ENCODE assay signal across 8 cellular contexts in genomic region chr14:80055912-80056801, GRCh38.
DNase-seq lines count a peak whose midpoint lies in the region; ATAC-seq and TF ChIP-seq lines count a peak whose summit lies in the region.

No MANE protein-coding gene starts in this region.

- H3K27me3 ChIP-seq in WERI-Rb-1 (ENCODE audit: insufficient read depth, low read depth, severe bottlenecking) (no peaks in the 10 kb centered on the region), heart right ventricle (no peaks in the 10 kb centered on the region), sigmoid colon (no peaks in the 10 kb centered on the region)

- DNase-seq in activated CD4-positive, alpha-beta memory T cell treated with anti-CD3 and anti-CD28 coated beads for 36 hours, result peak; percentile 9
- no peak for DNase-seq in activated CD4-positive, alpha-beta memory T cell treated with anti-CD3 and anti-CD28 coated beads, Interleukin-2, amount 10 ng/mL, durations not matched to agents 7 days and 5 days
- peak; percentile 26 for DNase-seq in NCI-H1417 treated with DMSO at 0.1 percent for 48 hours (lab: John Stamatoyannopoulos, UW)
- DNase-seq in WERI-Rb-1, result peak; percentile 39
- DNase-seq in heart right ventricle, result peak in 1 of 2 donors; percentile 36
- DNase-seq in sigmoid colon, result no peak
- DNase-seq in naive thymus-derived CD8-positive, alpha-beta T cell, result no peak

- H3K27me3 Mint-ChIP-seq in activated CD4-positive, alpha-beta memory T cell treated with anti-CD3 and anti-CD28 coated beads for 36 hours, result no peaks in the 10 kb centered on the region
- H3K27me3 Mint-ChIP-seq in activated CD4-positive, alpha-beta memory T cell treated with anti-CD3 and anti-CD28 coated beads, Interleukin-2, amount 10 ng/mL, durations not matched to agents 7 days and 5 days, result no peaks in the 10 kb centered on the region
- peaks cover 0 to 4% (median 1%) of the 10 kb centered on the region in 5 donors for H3K27me3 Mint-ChIP-seq in naive thymus-derived CD8-positive, alpha-beta T cell

- TF ChIP-seq CTCF in WERI-Rb-1 (IDR thresholded peaks at IDR 0.05; ENCODE audit: low read depth, low read length) (peak; percentile 79), heart right ventricle (IDR thresholded peaks at IDR 0.05) (peak; percentile 18 to 67 (median 57)), sigmoid colon (IDR thresholded peaks at IDR 0.05) (peak; percentile 26 to 51 (median 34))

- no peaks in the 10 kb centered on the region for H3K36me3 Mint-ChIP-seq in activated CD4-positive, alpha-beta memory T cell treated with anti-CD3 and anti-CD28 coated beads for 36 hours
- H3K36me3 Mint-ChIP-seq in activated CD4-positive, alpha-beta memory T cell treated with anti-CD3 and anti-CD28 coated beads, Interleukin-2, amount 10 ng/mL, durations not matched to agents 7 days and 5 days (ENCODE audit: low read depth), result no peaks in the 10 kb centered on the region
- no peaks in the 10 kb centered on the region for H3K36me3 Mint-ChIP-seq in naive thymus-derived CD8-positive, alpha-beta T cell

- intact Hi-C loops in activated CD4-positive, alpha-beta memory T cell treated with anti-CD3 and anti-CD28 coated beads for 36 hours (cut with micrococcal nuclease), result loop anchor here (5.0 kb wide), 1 partner anchor 1106 kb away; no protein-coding TSS in a partner anchor
- intact Hi-C loops in heart right ventricle (cut with DNase I), result loop anchor here in 7 of 10 donors (5.0 to 10.0 kb wide), 8 partner anchors 299 to 929 kb away; no protein-coding TSS in a partner anchor
- intact Hi-C loops in sigmoid colon (cut with DNase I), result no loop called here

- no peaks in the 10 kb centered on the region for H3K4me1 Mint-ChIP-seq in activated CD4-positive, alpha-beta memory T cell treated with anti-CD3 and anti-CD28 coated beads for 36 hours (ENCODE audit: low read depth)
- H3K4me1 Mint-ChIP-seq in activated CD4-positive, alpha-beta memory T cell treated with anti-CD3 and anti-CD28 coated beads, Interleukin-2, amount 10 ng/mL, durations not matched to agents 7 days and 5 days, result no peaks in the 10 kb centered on the region
- no peaks in the 10 kb centered on the region for H3K4me1 Mint-ChIP-seq in naive thymus-derived CD8-positive, alpha-beta T cell

- no peak overlapping the region for H3K27ac Mint-ChIP-seq in activated CD4-positive, alpha-beta memory T cell treated with anti-CD3 and anti-CD28 coated beads for 36 hours
- no peak overlapping the region for H3K27ac Mint-ChIP-seq in activated CD4-positive, alpha-beta memory T cell treated with anti-CD3 and anti-CD28 coated beads, Interleukin-2, amount 10 ng/mL, durations not matched to agents 7 days and 5 days
- no peak overlapping the region for H3K27ac Mint-ChIP-seq in naive thymus-derived CD8-positive, alpha-beta T cell

- peak in 7 of 8 donors; percentile 33 to 80 (median 69) for ATAC-seq in heart right ventricle
- no peak for ATAC-seq in naive thymus-derived CD8-positive, alpha-beta T cell
- no peak for ATAC-seq in GM18858 (IDR thresholded peaks at IDR 0.05; ENCODE audit: unreplicated experiment)

- H3K27ac ChIP-seq in WERI-Rb-1 (no peak overlapping the region), heart right ventricle (no peak overlapping the region), sigmoid colon (no peak overlapping the region)

- WGBS in heart right ventricle, 2 donors, result 46 to 50% methylated on average over 8 of the region's 8 CpGs
- WGBS in sigmoid colon, 2 donors, result 47 to 50% methylated on average over 8 of the region's 8 CpGs

- H3K4me3 ChIP-seq in WERI-Rb-1 (ENCODE audit: low read depth, low read length), result no peak overlapping the region
- no peak overlapping the region for H3K4me3 ChIP-seq in heart right ventricle
- H3K4me3 ChIP-seq in sigmoid colon, result no peak overlapping the region

- no peaks in the 10 kb centered on the region for H3K9me3 Mint-ChIP-seq in activated CD4-positive, alpha-beta memory T cell treated with anti-CD3 and anti-CD28 coated beads for 36 hours
- no peaks in the 10 kb centered on the region for H3K9me3 Mint-ChIP-seq in activated CD4-positive, alpha-beta memory T cell treated with anti-CD3 and anti-CD28 coated beads, Interleukin-2, amount 10 ng/mL, durations not matched to agents 7 days and 5 days
- H3K9me3 Mint-ChIP-seq in naive thymus-derived CD8-positive, alpha-beta T cell, result peaks cover 0 to 8% (median 3%) of the 10 kb centered on the region in 9 donors

- no peak for TF ChIP-seq EP300 in sigmoid colon (IDR thresholded peaks at IDR 0.05)

- no peaks in the 10 kb centered on the region for H3K36me3 ChIP-seq in WERI-Rb-1
- no peaks in the 10 kb centered on the region for H3K36me3 ChIP-seq in heart right ventricle
- no peaks in the 10 kb centered on the region for H3K36me3 ChIP-seq in sigmoid colon

- no peak overlapping the region for H3K4me3 Mint-ChIP-seq in activated CD4-positive, alpha-beta memory T cell treated with anti-CD3 and anti-CD28 coated beads for 36 hours
- no peak overlapping the region for H3K4me3 Mint-ChIP-seq in activated CD4-positive, alpha-beta memory T cell treated with anti-CD3 and anti-CD28 coated beads, Interleukin-2, amount 10 ng/mL, durations not matched to agents 7 days and 5 days
- no peak overlapping the region for H3K4me3 Mint-ChIP-seq in naive thymus-derived CD8-positive, alpha-beta T cell

- H3K4me1 ChIP-seq in heart right ventricle (no peaks in the 10 kb centered on the region), sigmoid colon (peaks cover 0 to 5% (median 0%) of the 10 kb centered on the region in 4 donors)

- no peaks in the 10 kb centered on the region for H3K9me3 ChIP-seq in WERI-Rb-1 (ENCODE audit: severe bottlenecking)
- H3K9me3 ChIP-seq in heart right ventricle, result peaks cover 0 to 18% (median 0%) of the 10 kb centered on the region in 11 donors
- H3K9me3 ChIP-seq in sigmoid colon, result no peaks in the 10 kb centered on the region

- CTCF ChIA-PET in activated CD4-positive, alpha-beta memory T cell treated with anti-CD3 and anti-CD28 coated beads for 36 hours (lab: Charles Lee), result interaction anchor here (0.6 to 1.8 kb wide), 5 partner anchors 316 to 1006 kb away, joined by 3 to 6 read pairs (median 4); no protein-coding TSS in a partner anchor
- CTCF ChIA-PET in activated CD4-positive, alpha-beta memory T cell treated with anti-CD3 and anti-CD28 coated beads, Interleukin-2, amount 10 ng/mL, durations not matched to agents 7 days and 5 days (lab: Charles Lee), result no interaction called here

- no peak for TF ChIP-seq POLR2A in sigmoid colon (IDR thresholded peaks at IDR 0.05)

- POLR2A ChIA-PET in activated CD4-positive, alpha-beta memory T cell treated with anti-CD3 and anti-CD28 coated beads for 36 hours (lab: Charles Lee), result no interaction called here
- POLR2A ChIA-PET in activated CD4-positive, alpha-beta memory T cell treated with anti-CD3 and anti-CD28 coated beads, Interleukin-2, amount 10 ng/mL, durations not matched to agents 7 days and 5 days (lab: Charles Lee), result no interaction called here
- POLR2A ChIA-PET in naive thymus-derived CD8-positive, alpha-beta T cell (lab: Charles Lee), result no interaction called here

Comparison
In these comparisons a context has a peak if more than half of its experiments do, and no peak if none do; other contexts are left out.
1. DNase-seq: peak in activated CD4-positive, alpha-beta memory T cell treated with anti-CD3 and anti-CD28 coated beads for 36 hours (single experiment), NCI-H1417 treated with DMSO at 0.1 percent for 48 hours (single experiment) and WERI-Rb-1 (single experiment); none in activated CD4-positive, alpha-beta memory T cell treated with anti-CD3 and anti-CD28 coated beads, Interleukin-2, amount 10 ng/mL, durations not matched to agents 7 days and 5 days (single experiment), sigmoid colon (single experiment) and naive thymus-derived CD8-positive, alpha-beta T cell (0 of 10).
2. ATAC-seq: peak in heart right ventricle (7 of 8); none in naive thymus-derived CD8-positive, alpha-beta T cell (0 of 2) and GM18858 (single experiment).
3. Peak in every context shown above with its lines, with median percentiles within 50 percentile points of each other: CTCF ChIP-seq.